ENCODE assay signal across 18 cellular contexts in genomic region chr6:33961686-33962085, GRCh38.
DNase-seq lines count a peak whose midpoint lies in the region; ATAC-seq, FAIRE-seq and TF ChIP-seq lines count a peak whose summit lies in the region.
"Had no signal": no experiment of that assay in that cellular context is flagged by ENCODE, and none has a peak within 500 bp of the region (broad histone marks: within the 10 kb centered on the region; RNA-seq: fewer than 3 reads in every experiment).

No MANE protein-coding gene starts in this region.

- dilution Hi-C loops in keratinocyte (cut with MboI; ENCODE audit: extremely low pct_ligation_motif_present, low sequenced_read_pairs), result no loop called here

- H3K9me3 ChIP-seq in WERI-Rb-1 (ENCODE audit: severe bottlenecking), result peaks cover 11% of the 10 kb centered on the region
- no peaks in the 10 kb centered on the region for H3K9me3 ChIP-seq in keratinocyte (ENCODE audit: control insufficient read depth, low read depth, low read length)
- H3K9me3 ChIP-seq in lower lobe of right lung, result no peaks in the 10 kb centered on the region
- H3K9me3 ChIP-seq: Caco-2 had no signal

- H2AFZ ChIP-seq in keratinocyte (ENCODE audit: control insufficient read depth, low read length), result no peak overlapping the region

- no peak overlapping the region for H3K9ac ChIP-seq in keratinocyte (ENCODE audit: control insufficient read depth, extremely low read depth, insufficient read depth, low read length)
- H3K9ac ChIP-seq: BLaER1 had no signal

- H3K4me2 ChIP-seq in keratinocyte (ENCODE audit: control insufficient read depth, extremely low read depth, insufficient read depth, low read depth, low read length), result peak overlapping the region; percentile 9
- H3K4me2 ChIP-seq: BLaER1 had no signal

- H3K27ac ChIP-seq in WERI-Rb-1 (no peak overlapping the region), keratinocyte (ENCODE audit: control insufficient read depth, insufficient read depth, low read length) (no peak overlapping the region), lower lobe of right lung (no peak overlapping the region)
- H3K27ac ChIP-seq: 22Rv1, BLaER1 had no signal

- H3K36me3 ChIP-seq in WERI-Rb-1 (no peaks in the 10 kb centered on the region), keratinocyte (ENCODE audit: control insufficient read depth in 2 of 2, extremely low read depth in 1 of 2, insufficient read depth in 2 of 2, low read length in 2 of 2) (no peaks in the 10 kb centered on the region), lower lobe of right lung (no peaks in the 10 kb centered on the region)
- H3K36me3 ChIP-seq: BLaER1 had no signal

- no peaks in the 10 kb centered on the region for H4K20me1 ChIP-seq in keratinocyte (ENCODE audit: control insufficient read depth, extremely low read depth, insufficient read depth, low read length)
- H4K20me1 ChIP-seq: BLaER1 had no signal

- DNase-seq in activated effector memory CD4-positive, alpha-beta T cell treated with anti-CD3 and anti-CD28 coated beads, Interleukin-2, amount 50 U/mL, for 16 hours, result peak; percentile 53
- no peak for DNase-seq in activated effector memory CD4-positive, alpha-beta T cell treated with Interleukin-2 at 50 U/mL for 16 hours
- DNase-seq in WERI-Rb-1, result peak; percentile 6
- no peak for DNase-seq in keratinocyte (ENCODE audit: low read depth, low spot score)
- DNase-seq in posterior vena cava (ENCODE audit: low spot score), result peak; percentile 44
- no peak for DNase-seq in central memory CD4-positive, alpha-beta T cell
- DNase-seq in NCI-H524 treated with DMSO at 0.1 percent for 48 hours (lab: John Stamatoyannopoulos, UW), result no peak
- no peak for DNase-seq in lower lobe of right lung
- DNase-seq: AML-193; CD8-positive, alpha-beta memory T cell; DMS53; GF-D8 had no signal

- no peaks in the 10 kb centered on the region for H3K27me3 ChIP-seq in WERI-Rb-1 (ENCODE audit: insufficient read depth, low read depth, severe bottlenecking)
- peaks cover under 1% of the 10 kb centered on the region for H3K27me3 ChIP-seq in keratinocyte (ENCODE audit: control insufficient read depth, extremely low read depth, insufficient read depth, low read length)
- H3K27me3 ChIP-seq in lower lobe of right lung (ENCODE audit: low read depth), result peaks cover 7% of the 10 kb centered on the region
- H3K27me3 ChIP-seq: BLaER1 had no signal

- no peaks in the 10 kb centered on the region for H3K9me1 ChIP-seq in keratinocyte (ENCODE audit: control insufficient read depth, extremely low read depth, insufficient read depth, low read length)

- ATAC-seq in lower lobe of right lung, result no peak
- ATAC-seq: HCT116 had no signal

- no peak overlapping the region for H3K4me3 ChIP-seq in WERI-Rb-1 (ENCODE audit: low read depth, low read length)
- no peak overlapping the region for H3K4me3 ChIP-seq in keratinocyte (ENCODE audit: control insufficient read depth in 2 of 3, extremely low read depth in 1 of 3, insufficient read depth in 2 of 3, low read depth in 1 of 3, low read length in 3 of 3)
- H3K4me3 ChIP-seq in lower lobe of right lung, result no peak overlapping the region
- H3K4me3 ChIP-seq: BLaER1 had no signal

- TF ChIP-seq CTCF in WERI-Rb-1 (IDR thresholded peaks at IDR 0.05; ENCODE audit: low read depth, low read length) (no peak), keratinocyte (optimal IDR thresholded peaks at IDR 0.05 in 1 of 3, IDR thresholded peaks at IDR 0.05 in 1 of 3, conservative IDR thresholded peaks at IDR 0.05 in 1 of 3; ENCODE audit: extremely low read depth in 1 of 3, insufficient read depth in 2 of 3, low read length in 3 of 3) (no peak), lower lobe of right lung (IDR thresholded peaks at IDR 0.05) (no peak)

- no peaks in the 10 kb centered on the region for H3K79me2 ChIP-seq in keratinocyte (ENCODE audit: control insufficient read depth, insufficient read depth, low read length)

- intact Hi-C loops in posterior vena cava (cut with DNase I), result loop anchor here in 1 of 2 donors (10.0 kb wide), 1 partner anchor 157 kb away; the partner anchor contains the start of gene MLN
- intact Hi-C loops in lower lobe of right lung (cut with DNase I), result no loop called here

- FAIRE-seq in keratinocyte (lab: Jason Lieb, UNC), result no peak
- FAIRE-seq: H1, HTR-8/SVneo had no signal

- peaks cover 40% of the 10 kb centered on the region for H3K4me1 ChIP-seq in keratinocyte (ENCODE audit: control insufficient read depth, extremely low read depth, insufficient read depth, low read length)
- H3K4me1 ChIP-seq in lower lobe of right lung, result no peaks in the 10 kb centered on the region
- H3K4me1 ChIP-seq: Caco-2 had no signal

Comparison
In these comparisons a context has a peak if more than half of its experiments do, and no peak if none do; other contexts are left out.
1. DNase-seq: peak in activated effector memory CD4-positive, alpha-beta T cell treated with anti-CD3 and anti-CD28 coated beads, Interleukin-2, amount 50 U/mL, for 16 hours (single experiment), WERI-Rb-1 (single experiment) and posterior vena cava (single experiment); none in activated effector memory CD4-positive, alpha-beta T cell treated with Interleukin-2 at 50 U/mL for 16 hours (single experiment), keratinocyte (single experiment), central memory CD4-positive, alpha-beta T cell (single experiment), NCI-H524 treated with DMSO at 0.1 percent for 48 hours (single experiment) and lower lobe of right lung (single experiment).